Comparison of ENCODE assay signal across 1 cellular context in the genomic region with DNA sequence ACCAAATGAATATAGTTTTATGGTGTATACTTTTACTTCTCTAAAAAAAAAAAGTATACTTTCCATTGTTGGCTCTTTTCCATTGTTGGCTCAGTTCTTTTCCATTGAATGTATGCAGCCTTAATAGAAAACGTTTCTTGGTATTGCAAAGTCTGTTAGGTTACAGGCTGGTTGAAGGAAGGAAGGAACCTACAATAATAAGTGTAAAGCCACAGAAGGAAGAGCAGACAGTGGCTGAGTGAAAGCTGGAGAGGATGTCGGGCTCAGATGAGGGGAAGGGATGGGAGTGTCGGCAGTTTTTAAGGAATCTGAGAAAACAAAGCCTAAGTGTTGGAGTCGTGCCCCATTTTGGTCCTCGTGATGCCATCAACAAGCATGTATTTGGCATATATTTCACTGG.
TF ChIP-seq lines count a peak whose summit lies in the region.

No MANE protein-coding gene starts in this region.

TF ChIP-seq in GM23338, 12 proteins besides CTCF, POLR2A, EP300 and RAD21:
- TF ChIP-seq, protein P1, sequence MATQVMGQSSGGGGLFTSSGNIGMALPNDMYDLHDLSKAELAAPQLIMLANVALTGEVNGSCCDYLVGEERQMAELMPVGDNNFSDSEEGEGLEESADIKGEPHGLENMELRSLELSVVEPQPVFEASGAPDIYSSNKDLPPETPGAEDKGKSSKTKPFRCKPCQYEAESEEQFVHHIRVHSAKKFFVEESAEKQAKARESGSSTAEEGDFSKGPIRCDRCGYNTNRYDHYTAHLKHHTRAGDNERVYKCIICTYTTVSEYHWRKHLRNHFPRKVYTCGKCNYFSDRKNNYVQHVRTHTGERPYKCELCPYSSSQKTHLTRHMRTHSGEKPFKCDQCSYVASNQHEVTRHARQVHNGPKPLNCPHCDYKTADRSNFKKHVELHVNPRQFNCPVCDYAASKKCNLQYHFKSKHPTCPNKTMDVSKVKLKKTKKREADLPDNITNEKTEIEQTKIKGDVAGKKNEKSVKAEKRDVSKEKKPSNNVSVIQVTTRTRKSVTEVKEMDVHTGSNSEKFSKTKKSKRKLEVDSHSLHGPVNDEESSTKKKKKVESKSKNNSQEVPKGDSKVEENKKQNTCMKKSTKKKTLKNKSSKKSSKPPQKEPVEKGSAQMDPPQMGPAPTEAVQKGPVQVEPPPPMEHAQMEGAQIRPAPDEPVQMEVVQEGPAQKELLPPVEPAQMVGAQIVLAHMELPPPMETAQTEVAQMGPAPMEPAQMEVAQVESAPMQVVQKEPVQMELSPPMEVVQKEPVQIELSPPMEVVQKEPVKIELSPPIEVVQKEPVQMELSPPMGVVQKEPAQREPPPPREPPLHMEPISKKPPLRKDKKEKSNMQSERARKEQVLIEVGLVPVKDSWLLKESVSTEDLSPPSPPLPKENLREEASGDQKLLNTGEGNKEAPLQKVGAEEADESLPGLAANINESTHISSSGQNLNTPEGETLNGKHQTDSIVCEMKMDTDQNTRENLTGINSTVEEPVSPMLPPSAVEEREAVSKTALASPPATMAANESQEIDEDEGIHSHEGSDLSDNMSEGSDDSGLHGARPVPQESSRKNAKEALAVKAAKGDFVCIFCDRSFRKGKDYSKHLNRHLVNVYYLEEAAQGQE (IDR thresholded peaks at IDR 0.05; ENCODE audit: unreplicated experiment): no peak
- TF ChIP-seq NANOG (IDR thresholded peaks at IDR 0.05; ENCODE audit: borderline replicate concordance) (no peak), ZNF331 (CRISPR knock-in tag; IDR thresholded peaks at IDR 0.05; ENCODE audit: low read depth) (no peak), EZH2phosphoT487 (IDR thresholded peaks at IDR 0.05; ENCODE audit: unreplicated experiment) (no peak), ZNF114 (CRISPR knock-in tag; IDR thresholded peaks at IDR 0.05) (no peak), CREB1 (CRISPR knock-in tag; IDR thresholded peaks at IDR 0.05; ENCODE audit: low read depth) (no peak), JUNB (IDR thresholded peaks at IDR 0.05; ENCODE audit: unreplicated experiment) (no peak)
TF ChIP-seq in GM23338: peak in this region for 0.
